9 cellular contexts compared by ENCODE assay signal in genomic region chr10:110502851-110503301, GRCh38. TPM values are rescaled to one million over a fixed set of nuclear protein-coding genes. Genes with fewer than 3 reads are reported as not detected.
A peak's percentile ranks its signal among the peaks of the same experiment; 100 is the strongest.
DNase-seq lines count a peak whose midpoint lies in the region; ATAC-seq, FAIRE-seq and TF ChIP-seq lines count a peak whose summit lies in the region.
"Had no signal": no experiment of that assay in that cellular context is flagged by ENCODE, and none has a peak within 500 bp of the region (broad histone marks: within the 10 kb centered on the region; RNA-seq: fewer than 3 reads in every experiment).

No MANE protein-coding gene starts in this region.

- peaks cover 2% of the 10 kb centered on the region for H3K9me3 Mint-ChIP-seq in astrocyte (ENCODE audit: unreplicated experiment)

- H3K4me2 ChIP-seq in astrocyte (ENCODE audit: low read length) (peak overlapping the region; percentile 94), keratinocyte (ENCODE audit: control insufficient read depth, extremely low read depth, insufficient read depth, low read depth, low read length) (peak overlapping the region; percentile 76)

- H3K27me3 Mint-ChIP-seq in astrocyte (ENCODE audit: low read depth, unreplicated experiment): no peaks in the 10 kb centered on the region

- DNase-seq in Right ventricle myocardium inferior (ENCODE audit: missing footprints): no peak
- no peak for DNase-seq in cardiac septum (ENCODE audit: low spot score)
- DNase-seq in NCI-H2196 (lab: John Stamatoyannopoulos, UW; ENCODE audit: unreplicated experiment): peak; percentile 40
- DNase-seq in astrocyte (ENCODE audit: low read depth): peak; percentile 78
- no peak for DNase-seq in keratinocyte (ENCODE audit: low read depth, low spot score)
- peak in 1 of 2 donors; percentile 42 for DNase-seq in tibial nerve (ENCODE audit: low spot score in 2 of 2)
- DNase-seq in retina: no peak

- H3K9me3 ChIP-seq in astrocyte (ENCODE audit: insufficient read depth, low read depth, low read length) (no peaks in the 10 kb centered on the region), keratinocyte (ENCODE audit: control insufficient read depth, low read depth, low read length) (no peaks in the 10 kb centered on the region), tibial nerve (no peaks in the 10 kb centered on the region)

- H3K27ac Mint-ChIP-seq in astrocyte (ENCODE audit: unreplicated experiment): no peak overlapping the region

- H3K4me1 ChIP-seq in astrocyte (ENCODE audit: insufficient read depth, low read length): peaks cover 55% of the 10 kb centered on the region
- H3K4me1 ChIP-seq in keratinocyte (ENCODE audit: control insufficient read depth, extremely low read depth, insufficient read depth, low read length): peaks cover 37% of the 10 kb centered on the region
- peaks cover 0 to 72% (median 54%) of the 10 kb centered on the region in 4 donors for H3K4me1 ChIP-seq in tibial nerve

- peaks cover 40% of the 10 kb centered on the region for H3K36me3 Mint-ChIP-seq in astrocyte (ENCODE audit: low read depth, unreplicated experiment)

- H3K4me3 Mint-ChIP-seq in astrocyte (ENCODE audit: unreplicated experiment): no peak overlapping the region

- peaks cover 45% of the 10 kb centered on the region for H3K4me1 Mint-ChIP-seq in astrocyte (ENCODE audit: low read depth, unreplicated experiment)

- 24 to 34% methylated on average over 3 of the region's 3 CpGs for WGBS in tibial nerve, 2 donors

- peak; percentile 56 for ATAC-seq in Right ventricle myocardium inferior
- ATAC-seq in HG02759 (IDR thresholded peaks at IDR 0.05; ENCODE audit: unreplicated experiment): peak; percentile 32

- H2AFZ ChIP-seq in astrocyte (ENCODE audit: low read depth, low read length): no peak overlapping the region
- no peak overlapping the region for H2AFZ ChIP-seq in keratinocyte (ENCODE audit: control insufficient read depth, low read length)

- peak in 1 of 2 donors; percentile 62 for TF ChIP-seq EP300 in tibial nerve (IDR thresholded peaks at IDR 0.05)

- H3K27ac ChIP-seq in astrocyte (ENCODE audit: low read depth, low read length) (peak overlapping the region; percentile 0), keratinocyte (ENCODE audit: control insufficient read depth, insufficient read depth, low read length) (peak overlapping the region; percentile 67), tibial nerve (peak overlapping the region; percentile 17 to 78 (median 68))

- H3K9ac ChIP-seq in astrocyte (ENCODE audit: low read length) (peak overlapping the region; percentile 91), keratinocyte (ENCODE audit: control insufficient read depth, extremely low read depth, insufficient read depth, low read length) (peak overlapping the region; percentile 18)

- H3K9me1 ChIP-seq in keratinocyte (ENCODE audit: control insufficient read depth, extremely low read depth, insufficient read depth, low read length): no peaks in the 10 kb centered on the region

- dilution Hi-C loops in keratinocyte (cut with MboI; ENCODE audit: extremely low pct_ligation_motif_present, low sequenced_read_pairs): no loop called here

- no peak for TF ChIP-seq CTCF in astrocyte (IDR thresholded peaks at IDR 0.05; ENCODE audit: insufficient read depth, low read depth, low read length)
- no peak for TF ChIP-seq CTCF in keratinocyte (optimal IDR thresholded peaks at IDR 0.05 in 1 of 3, IDR thresholded peaks at IDR 0.05 in 1 of 3, conservative IDR thresholded peaks at IDR 0.05 in 1 of 3; ENCODE audit: extremely low read depth in 1 of 3, insufficient read depth in 2 of 3, low read length in 3 of 3)
- no peak for TF ChIP-seq CTCF in tibial nerve (IDR thresholded peaks at IDR 0.05)

- H3K79me2 ChIP-seq in astrocyte (ENCODE audit: insufficient read depth, low read length): peaks cover 97% of the 10 kb centered on the region
- H3K79me2 ChIP-seq in keratinocyte (ENCODE audit: control insufficient read depth, insufficient read depth, low read length): peaks cover 100% of the 10 kb centered on the region

- H3K36me3 ChIP-seq in astrocyte (ENCODE audit: insufficient read depth, low read length) (peaks cover 36% of the 10 kb centered on the region), keratinocyte (ENCODE audit: control insufficient read depth in 2 of 2, extremely low read depth in 1 of 2, insufficient read depth in 2 of 2, low read length in 2 of 2) (peaks cover 28 to 72% of the 10 kb centered on the region in 2 experiments), tibial nerve (peaks cover 0 to 7% (median 0%) of the 10 kb centered on the region in 3 donors)

- intact Hi-C loops in Right ventricle myocardium inferior (cut with DNase I) (loop anchor here (5.0 to 10.0 kb wide), 3 partner anchors 34 to 288 kb away; partner anchors contain the start of gene SMC3), cardiac septum (cut with DNase I) (loop anchor here (10.0 kb wide), 1 partner anchor 498 kb away; the partner anchor contains the start of gene ADD3)

- no peak overlapping the region for H3K4me3 ChIP-seq in astrocyte (ENCODE audit: insufficient read depth, low read depth, low read length)
- peak overlapping the region in 2 of 3 experiments; percentile 4 to 11 for H3K4me3 ChIP-seq in keratinocyte (ENCODE audit: control insufficient read depth in 2 of 3, extremely low read depth in 1 of 3, insufficient read depth in 2 of 3, low read depth in 1 of 3, low read length in 3 of 3)
- no peak overlapping the region for H3K4me3 ChIP-seq in tibial nerve

- H4K20me1 ChIP-seq in astrocyte (ENCODE audit: insufficient read depth, low read length) (peaks cover 92% of the 10 kb centered on the region), keratinocyte (ENCODE audit: control insufficient read depth, extremely low read depth, insufficient read depth, low read length) (peaks cover 66% of the 10 kb centered on the region)

- FAIRE-seq in astrocyte (lab: Jason Lieb, UNC) (no peak), keratinocyte (lab: Jason Lieb, UNC) (peak; percentile 36)
- FAIRE-seq: G401.6 had no signal

- H3K27me3 ChIP-seq in astrocyte (ENCODE audit: insufficient read depth, low read length): no peaks in the 10 kb centered on the region
- H3K27me3 ChIP-seq in keratinocyte (ENCODE audit: control insufficient read depth, extremely low read depth, insufficient read depth, low read length): no peaks in the 10 kb centered on the region
- H3K27me3 ChIP-seq in tibial nerve: no peaks in the 10 kb centered on the region

- TF ChIP-seq POLR2A in tibial nerve (IDR thresholded peaks at IDR 0.05): no peak

RNA-seq across cellular contexts. Expression of gene DUSP5, which starts 5.2 kb away (rescaled TPM):
- total RNA-seq in Right ventricle myocardium inferior: 6.2 TPM
- 29.4 TPM for total RNA-seq in cardiac septum
- 35.0 and 36.4 TPM in 2 replicates for total RNA-seq in astrocyte
- polyA plus RNA-seq in keratinocyte: 38.0 to 55.5 TPM (median 49.6 TPM) in 3 replicates
- 22.8 TPM for polyA plus RNA-seq in keratinocyte (2011; ENCODE audit: low read depth)
- 41.9 and 45.2 TPM in 2 replicates for polyA plus RNA-seq in keratinocyte (2011; cell fraction: cytosol; rRNA removed)
- polyA plus RNA-seq in keratinocyte (2011; cell fraction: nucleus; rRNA removed): 50.2 and 50.3 TPM in 2 replicates
- 33.6 and 62.0 TPM in 2 replicates for polyA plus RNA-seq in keratinocyte (2012; ENCODE audit: low replicate concordance)
- polyA minus RNA-seq in keratinocyte: 95.1 to 130 TPM (median 126 TPM) in 3 replicates
- 115 TPM for polyA minus RNA-seq in keratinocyte (2011; cell fraction: cytosol; rRNA and poly(A)+ RNA removed)
- polyA minus RNA-seq in keratinocyte (2011; cell fraction: nucleus; rRNA and poly(A)+ RNA removed): 42.7 and 55.8 TPM in 2 replicates
- 10 to 100 TPM; 12.4 to 27.9 (median 23.6) TPM for total RNA-seq in tibial nerve

Comparison
In these comparisons a context has a peak if more than half of its experiments do, and no peak if none do; other contexts are left out.
1. DNase-seq: peak in NCI-H2196 (single experiment) and astrocyte (single experiment); none in Right ventricle myocardium inferior (single experiment), cardiac septum (single experiment), keratinocyte (single experiment) and retina (single experiment).
2. H3K27ac ChIP-seq: peak in every context shown above with its lines; median percentile 68 in tibial nerve; 67 in keratinocyte; 0 in astrocyte.
3. H3K4me3 ChIP-seq: peak in keratinocyte (2 of 3); none in astrocyte (single experiment) and tibial nerve (0 of 4).